In genomic region chr1:182601416-182601786, GRCh38 we compare ENCODE assay signal across 8 cellular contexts. TPM values are rescaled to one million over a fixed set of nuclear protein-coding genes. Genes with fewer than 3 reads are reported as not detected.
DNase-seq lines count a peak whose midpoint lies in the region; ATAC-seq and TF ChIP-seq lines count a peak whose summit lies in the region.

No MANE protein-coding gene starts in this region.

- no peak overlapping the region for H3K27ac Mint-ChIP-seq in WTC11

- peaks cover 15% of the 10 kb centered on the region for H3K4me1 ChIP-seq in HAP-1

- H3K36me3 Mint-ChIP-seq in WTC11 = no peaks in the 10 kb centered on the region; the same call in 1 of the 2 replicates

- H3K4me3 ChIP-seq in HAP-1 = no peak overlapping the region

- peak; percentile 37 for ATAC-seq in WTC11
- no peak for ATAC-seq in HG03139 (IDR thresholded peaks at IDR 0.05; ENCODE audit: unreplicated experiment)

- TF ChIP-seq CTCF in C4-2B (conservative IDR thresholded peaks at IDR 0.05) (peak; percentile 89), WTC11 (IDR thresholded peaks at IDR 0.05) (peak; percentile 85)

- H3K9me3 Mint-ChIP-seq in WTC11 = no peaks in the 10 kb centered on the region

- in situ Hi-C loops in HAP-1 (cut with MboI; ENCODE audit: low sequenced_read_pairs) = no loop called here

- peak overlapping the region; percentile 25 for H3K27ac ChIP-seq in C4-2B

- DNase-seq in HAP-1 (ENCODE audit: low spot score in 2 of 2) (peak; percentile 75 to 82), NCI-H446 treated with DMSO at 0.1 percent for 48 hours (lab: John Stamatoyannopoulos, UW) (peak; percentile 63), WTC11 (ENCODE audit: low spot score) (peak; percentile 61), cerebellum (ENCODE audit: low spot score) (peak; percentile 87), left kidney (ENCODE audit: low read depth, low spot score) (peak; percentile 93)
- peak; percentile 80 for DNase-seq in stimulated activated CD4-positive, alpha-beta T cell treated with anti-CD3 and anti-CD28 coated beads, Interleukin-4, amount 100 ng/mL, for 24 hours

- H3K4me1 Mint-ChIP-seq in WTC11 = peaks cover 8% of the 10 kb centered on the region

- CTCF ChIA-PET in WTC11 (lab: Charles Lee) = interaction anchor here (0.8 to 16.0 kb wide), 9 partner anchors 11 to 184 kb away, joined by 3 to 669 read pairs (median 7); partner anchors contain the start of genes NPL and RNASEL

- no peaks in the 10 kb centered on the region for H3K9me3 ChIP-seq in HAP-1

- H3K36me3 ChIP-seq in HAP-1 (replicated peaks) = peaks cover 34% of the 10 kb centered on the region

- POLR2A ChIA-PET in WTC11 (lab: Charles Lee) = interaction anchor here (0.6 to 1.8 kb wide), 4 partner anchors 13 to 181 kb away, joined by 3 to 6 read pairs (median 4); no protein-coding TSS in a partner anchor

- H3K27me3 Mint-ChIP-seq in WTC11 (ENCODE audit: low read depth) = peaks cover 21% of the 10 kb centered on the region

- H3K4me3 Mint-ChIP-seq in WTC11 = no peak overlapping the region

- H3K27me3 ChIP-seq in HAP-1 (ENCODE audit: low read depth) = no peaks in the 10 kb centered on the region

TF ChIP-seq in WTC11, 78 proteins besides CTCF, POLR2A, EP300 and RAD21:
- TF ChIP-seq ZNF263 (CRISPR knock-in tag; IDR thresholded peaks at IDR 0.05; ENCODE audit: low read depth) (no peak), AFF4 (CRISPR knock-in tag; IDR thresholded peaks at IDR 0.05; ENCODE audit: borderline replicate concordance) (no peak), SOX15 (CRISPR knock-in tag; IDR thresholded peaks at IDR 0.05) (no peak), FOXJ3 (CRISPR knock-in tag; IDR thresholded peaks at IDR 0.05; ENCODE audit: borderline replicate concordance) (no peak), TP53 (CRISPR knock-in tag; IDR thresholded peaks at IDR 0.05) (no peak), ATF2 (CRISPR knock-in tag; IDR thresholded peaks at IDR 0.05; ENCODE audit: borderline replicate concordance, low read depth) (no peak), ZNF396 (CRISPR knock-in tag; IDR thresholded peaks at IDR 0.05; ENCODE audit: borderline replicate concordance) (no peak), ZNF281 (CRISPR knock-in tag; IDR thresholded peaks at IDR 0.05) (no peak), FOXP1 (CRISPR knock-in tag; IDR thresholded peaks at IDR 0.05; ENCODE audit: borderline replicate concordance) (no peak), RORB (CRISPR knock-in tag; IDR thresholded peaks at IDR 0.05) (no peak), RELA (CRISPR knock-in tag; IDR thresholded peaks at IDR 0.05; ENCODE audit: borderline replicate concordance) (no peak)
TF ChIP-seq in WTC11: peak in this region for 0.

RNA-seq across cellular contexts. Expression of gene RGS16, which starts 2.8 kb away (rescaled TPM):
- total RNA-seq in WTC11 (2021) (9.9 to 17.8 TPM (median 10.2 TPM) in 3 replicates), cerebellum (6.6 TPM)

RNA-seq across cellular contexts. Expression of gene RNASEL, which starts 12.3 kb away (rescaled TPM):
- total RNA-seq in WTC11 (2021) (0.64 to 0.87 TPM (median 0.77 TPM) in 3 replicates), cerebellum (4.5 TPM)
